In the genomic region with DNA sequence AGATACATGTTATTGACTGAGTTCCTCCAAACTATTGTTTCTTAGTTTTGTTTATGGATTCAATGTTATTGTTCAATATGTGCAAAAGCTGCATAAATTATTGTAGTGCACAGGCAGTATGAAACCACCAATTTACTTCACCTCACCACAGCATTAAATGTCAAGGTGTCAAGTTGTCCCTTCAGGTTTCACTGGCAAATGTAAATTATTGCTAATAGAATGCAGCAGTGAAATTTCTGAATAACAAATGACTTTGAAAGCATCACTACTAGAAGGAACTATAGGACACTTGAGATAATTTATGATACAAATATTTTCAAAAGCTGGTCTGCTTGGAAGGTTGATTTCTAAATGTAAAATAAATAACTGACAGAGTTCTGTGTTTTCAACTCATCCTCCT, we compare ENCODE assay signal across 4 cellular contexts.
"Had no signal": no experiment of that assay in that cellular context is flagged by ENCODE, and none has a peak within 500 bp of the region (broad histone marks: within the 10 kb centered on the region; RNA-seq: fewer than 3 reads in every experiment).

No MANE protein-coding gene starts in this region.

- H3K4me2 ChIP-seq: GM23338 had no signal

- H2AFZ ChIP-seq: GM23248, GM23338 had no signal

- H3K27ac ChIP-seq: GM23248 had no signal

- H3K4me3 ChIP-seq: GM23248, GM23338, HAP-1 had no signal

- H3K36me3 ChIP-seq: HAP-1 had no signal

- H3K9me3 ChIP-seq: HAP-1 had no signal

- H3K9ac ChIP-seq: GM23248 had no signal

- ATAC-seq: GM23338, HCT116 had no signal
